ENCODE assay signal across 1 cellular context in the genomic region with DNA sequence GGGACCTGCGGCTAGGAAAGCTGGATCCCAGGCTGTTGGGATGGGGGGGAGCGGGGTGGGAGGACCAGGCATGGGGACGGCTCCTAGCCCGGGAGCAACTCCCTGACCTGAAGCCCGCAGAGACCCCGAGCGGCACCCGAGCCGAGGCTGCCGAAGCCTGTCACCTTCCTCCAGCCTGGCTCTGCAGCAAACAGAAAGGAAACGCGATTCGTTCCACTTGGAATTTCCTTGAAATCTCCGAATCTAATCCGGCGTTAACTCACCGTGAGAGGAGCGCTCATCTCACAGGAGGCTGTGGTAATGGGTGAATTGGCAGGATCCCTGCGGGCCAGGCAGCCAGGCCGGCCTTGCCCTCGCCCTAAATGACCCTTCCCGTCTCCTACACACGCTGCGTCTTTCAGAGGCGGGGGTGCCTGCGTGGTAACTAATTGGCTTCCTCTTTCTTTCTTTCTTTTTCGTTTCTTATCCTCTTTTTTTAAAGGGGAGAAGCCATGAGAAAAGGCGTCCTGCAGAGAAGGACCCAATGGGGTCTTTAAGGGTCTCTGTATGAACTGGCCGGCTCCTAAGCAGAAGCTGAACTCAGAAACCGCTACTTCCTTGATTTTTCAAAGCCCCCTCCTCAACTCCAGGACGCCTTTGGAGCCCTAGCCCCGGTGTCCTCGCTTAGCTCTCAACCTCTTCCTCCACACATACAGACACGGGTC.
TF ChIP-seq lines count a peak whose summit lies in the region.

No MANE protein-coding gene starts in this region.

TF ChIP-seq in SK-N-SH treated with all-trans-retinoic acid at 6 μM for 48 hours, 23 proteins besides CTCF, POLR2A, EP300 and RAD21 (continued from another document):
- TF ChIP-seq, protein P1, sequence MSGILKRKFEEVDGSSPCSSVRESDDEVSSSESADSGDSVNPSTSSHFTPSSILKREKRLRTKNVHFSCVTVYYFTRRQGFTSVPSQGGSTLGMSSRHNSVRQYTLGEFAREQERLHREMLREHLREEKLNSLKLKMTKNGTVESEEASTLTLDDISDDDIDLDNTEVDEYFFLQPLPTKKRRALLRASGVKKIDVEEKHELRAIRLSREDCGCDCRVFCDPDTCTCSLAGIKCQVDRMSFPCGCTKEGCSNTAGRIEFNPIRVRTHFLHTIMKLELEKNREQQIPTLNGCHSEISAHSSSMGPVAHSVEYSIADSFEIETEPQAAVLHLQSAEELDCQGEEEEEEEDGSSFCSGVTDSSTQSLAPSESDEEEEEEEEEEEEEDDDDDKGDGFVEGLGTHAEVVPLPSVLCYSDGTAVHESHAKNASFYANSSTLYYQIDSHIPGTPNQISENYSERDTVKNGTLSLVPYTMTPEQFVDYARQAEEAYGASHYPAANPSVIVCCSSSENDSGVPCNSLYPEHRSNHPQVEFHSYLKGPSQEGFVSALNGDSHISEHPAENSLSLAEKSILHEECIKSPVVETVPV (CRISPR knock-in tag; IDR thresholded peaks at IDR 0.05) = no peak
